ENCODE assay signal across 8 cellular contexts in genomic region chr20:50929299-50930138, GRCh38.
DNase-seq lines count a peak whose midpoint lies in the region; ATAC-seq and TF ChIP-seq lines count a peak whose summit lies in the region.

No MANE protein-coding gene starts in this region.

- no peak overlapping the region for H2AFZ ChIP-seq in ACC112 (ENCODE audit: low read length, unreplicated experiment)

- H3K79me2 ChIP-seq in ACC112 (ENCODE audit: control insufficient read depth, insufficient read depth, low read length, unreplicated experiment), result peaks cover 65% of the 10 kb centered on the region

- peak overlapping the region; percentile 31 for H3K27ac ChIP-seq in ACC112 (ENCODE audit: low read depth, low read length)
- H3K27ac ChIP-seq in WERI-Rb-1, result peak overlapping the region; percentile 94
- peak overlapping the region; percentile 79 for H3K27ac ChIP-seq in caudate nucleus (ENCODE audit: low read depth, low read length)

- ATAC-seq in GM18861 (IDR thresholded peaks at IDR 0.05; ENCODE audit: unreplicated experiment) (peak; percentile 39), HG03139 (IDR thresholded peaks at IDR 0.05; ENCODE audit: unreplicated experiment) (peak; percentile 47)

- H3K36me3 ChIP-seq in ACC112 (ENCODE audit: insufficient read depth, low read length) (peaks cover 25% of the 10 kb centered on the region), WERI-Rb-1 (peaks cover 78% of the 10 kb centered on the region)

- H3K9me3 ChIP-seq in WERI-Rb-1 (ENCODE audit: severe bottlenecking), result no peaks in the 10 kb centered on the region

- TF ChIP-seq CTCF in WERI-Rb-1 (IDR thresholded peaks at IDR 0.05; ENCODE audit: low read depth, low read length), result peak; percentile 97

- H3K4me3 ChIP-seq in ACC112 (ENCODE audit: low read depth, low read length) (peak overlapping the region; percentile 91), WERI-Rb-1 (ENCODE audit: low read depth, low read length) (peak overlapping the region; percentile 94)

- H3K4me1 ChIP-seq in ACC112 (ENCODE audit: control insufficient read depth, insufficient read depth, low read length, unreplicated experiment), result peaks cover 34% of the 10 kb centered on the region

- H3K27me3 ChIP-seq in ACC112 (ENCODE audit: insufficient read depth, low read length), result no peaks in the 10 kb centered on the region
- no peaks in the 10 kb centered on the region for H3K27me3 ChIP-seq in WERI-Rb-1 (ENCODE audit: insufficient read depth, low read depth, severe bottlenecking)

- DNase-seq in NCI-H2196 (lab: John Stamatoyannopoulos, UW; ENCODE audit: unreplicated experiment) (peak; percentile 93), WERI-Rb-1 (peak; percentile 97), caudate nucleus (lab: John Stamatoyannopoulos, UW) (peak in 58 of 61 donors; percentile 26 to 97 (median 82)), iris pigment epithelial cell (ENCODE audit: low read depth) (peak; percentile 98)
- DNase-seq in stimulated activated CD4-positive, alpha-beta T cell treated with anti-CD3 and anti-CD28 coated beads, Interleukin-12 subunit alpha, Interleukin-12 subunit beta, amount 100 ng/mL, for 24 hours (ENCODE audit: low read depth in 2 of 2), result peak; percentile 79 to 92

Comparison
In these comparisons a context has a peak if more than half of its experiments do, and no peak if none do; other contexts are left out.
1. Peak in every context shown above with its lines: DNase-seq, ATAC-seq, H3K4me3 ChIP-seq and H3K27ac ChIP-seq.
2. H3K27ac ChIP-seq: peak in every context shown above with its lines; median percentile 94 in WERI-Rb-1; 79 in caudate nucleus; 31 in ACC112.